1 cellular context compared by ENCODE assay signal in the genomic region with DNA sequence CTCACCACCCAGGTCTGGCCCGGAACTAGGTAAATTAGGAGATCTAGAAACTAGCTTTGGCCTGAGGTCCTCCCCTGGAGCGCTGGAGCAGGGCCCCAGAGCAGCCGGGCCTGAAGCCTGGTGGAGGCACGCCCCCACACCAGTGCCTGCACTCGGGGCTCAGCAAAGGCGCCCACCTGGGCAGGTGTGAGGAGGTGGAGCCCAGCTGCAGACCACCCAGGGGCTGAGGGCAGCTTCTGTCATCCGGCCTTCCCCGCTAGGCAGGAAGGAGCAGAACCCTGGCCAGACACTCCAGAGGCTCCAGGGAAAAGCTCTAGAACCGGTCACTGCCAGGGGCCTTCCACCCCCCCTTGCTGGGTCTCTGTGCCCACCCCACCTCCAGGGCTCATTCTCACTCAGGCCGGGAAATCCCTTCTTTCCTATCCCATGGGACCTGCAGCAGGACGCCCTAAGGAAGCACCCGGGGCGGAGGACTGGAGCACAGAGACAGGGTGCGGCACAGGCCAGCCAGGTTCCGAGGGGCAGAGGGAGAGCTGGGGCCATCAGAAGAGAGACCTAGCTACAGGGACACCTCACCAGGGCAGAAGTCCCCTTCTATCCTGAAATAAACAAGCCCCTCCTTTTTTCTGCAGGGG.
TF ChIP-seq lines count a peak whose summit lies in the region.

No MANE protein-coding gene starts in this region.

TF ChIP-seq in H1, 55 proteins besides CTCF, POLR2A, EP300 and RAD21:
- TF ChIP-seq, protein P1, sequence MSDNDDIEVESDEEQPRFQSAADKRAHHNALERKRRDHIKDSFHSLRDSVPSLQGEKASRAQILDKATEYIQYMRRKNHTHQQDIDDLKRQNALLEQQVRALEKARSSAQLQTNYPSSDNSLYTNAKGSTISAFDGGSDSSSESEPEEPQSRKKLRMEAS (IDR thresholded peaks at IDR 0.05) = no peak
- TF ChIP-seq SUZ12 (IDR thresholded peaks at IDR 0.05; ENCODE audit: low read length) (no peak), SP1 (IDR thresholded peaks at IDR 0.05; ENCODE audit: low read depth, low read length) (no peak), SAP30 (IDR thresholded peaks at IDR 0.05; ENCODE audit: insufficient read depth, insufficient replicate concordance, low read length) (no peak), ZNF274 (IDR thresholded peaks at IDR 0.05; ENCODE audit: borderline replicate concordance, extremely low read depth, low read length) (no peak), SIRT6 (IDR thresholded peaks at IDR 0.05; ENCODE audit: low read length) (no peak), TCF12 (IDR thresholded peaks at IDR 0.05; ENCODE audit: low read depth, low read length) (no peak)
- TF ChIP-seq, protein P2, sequence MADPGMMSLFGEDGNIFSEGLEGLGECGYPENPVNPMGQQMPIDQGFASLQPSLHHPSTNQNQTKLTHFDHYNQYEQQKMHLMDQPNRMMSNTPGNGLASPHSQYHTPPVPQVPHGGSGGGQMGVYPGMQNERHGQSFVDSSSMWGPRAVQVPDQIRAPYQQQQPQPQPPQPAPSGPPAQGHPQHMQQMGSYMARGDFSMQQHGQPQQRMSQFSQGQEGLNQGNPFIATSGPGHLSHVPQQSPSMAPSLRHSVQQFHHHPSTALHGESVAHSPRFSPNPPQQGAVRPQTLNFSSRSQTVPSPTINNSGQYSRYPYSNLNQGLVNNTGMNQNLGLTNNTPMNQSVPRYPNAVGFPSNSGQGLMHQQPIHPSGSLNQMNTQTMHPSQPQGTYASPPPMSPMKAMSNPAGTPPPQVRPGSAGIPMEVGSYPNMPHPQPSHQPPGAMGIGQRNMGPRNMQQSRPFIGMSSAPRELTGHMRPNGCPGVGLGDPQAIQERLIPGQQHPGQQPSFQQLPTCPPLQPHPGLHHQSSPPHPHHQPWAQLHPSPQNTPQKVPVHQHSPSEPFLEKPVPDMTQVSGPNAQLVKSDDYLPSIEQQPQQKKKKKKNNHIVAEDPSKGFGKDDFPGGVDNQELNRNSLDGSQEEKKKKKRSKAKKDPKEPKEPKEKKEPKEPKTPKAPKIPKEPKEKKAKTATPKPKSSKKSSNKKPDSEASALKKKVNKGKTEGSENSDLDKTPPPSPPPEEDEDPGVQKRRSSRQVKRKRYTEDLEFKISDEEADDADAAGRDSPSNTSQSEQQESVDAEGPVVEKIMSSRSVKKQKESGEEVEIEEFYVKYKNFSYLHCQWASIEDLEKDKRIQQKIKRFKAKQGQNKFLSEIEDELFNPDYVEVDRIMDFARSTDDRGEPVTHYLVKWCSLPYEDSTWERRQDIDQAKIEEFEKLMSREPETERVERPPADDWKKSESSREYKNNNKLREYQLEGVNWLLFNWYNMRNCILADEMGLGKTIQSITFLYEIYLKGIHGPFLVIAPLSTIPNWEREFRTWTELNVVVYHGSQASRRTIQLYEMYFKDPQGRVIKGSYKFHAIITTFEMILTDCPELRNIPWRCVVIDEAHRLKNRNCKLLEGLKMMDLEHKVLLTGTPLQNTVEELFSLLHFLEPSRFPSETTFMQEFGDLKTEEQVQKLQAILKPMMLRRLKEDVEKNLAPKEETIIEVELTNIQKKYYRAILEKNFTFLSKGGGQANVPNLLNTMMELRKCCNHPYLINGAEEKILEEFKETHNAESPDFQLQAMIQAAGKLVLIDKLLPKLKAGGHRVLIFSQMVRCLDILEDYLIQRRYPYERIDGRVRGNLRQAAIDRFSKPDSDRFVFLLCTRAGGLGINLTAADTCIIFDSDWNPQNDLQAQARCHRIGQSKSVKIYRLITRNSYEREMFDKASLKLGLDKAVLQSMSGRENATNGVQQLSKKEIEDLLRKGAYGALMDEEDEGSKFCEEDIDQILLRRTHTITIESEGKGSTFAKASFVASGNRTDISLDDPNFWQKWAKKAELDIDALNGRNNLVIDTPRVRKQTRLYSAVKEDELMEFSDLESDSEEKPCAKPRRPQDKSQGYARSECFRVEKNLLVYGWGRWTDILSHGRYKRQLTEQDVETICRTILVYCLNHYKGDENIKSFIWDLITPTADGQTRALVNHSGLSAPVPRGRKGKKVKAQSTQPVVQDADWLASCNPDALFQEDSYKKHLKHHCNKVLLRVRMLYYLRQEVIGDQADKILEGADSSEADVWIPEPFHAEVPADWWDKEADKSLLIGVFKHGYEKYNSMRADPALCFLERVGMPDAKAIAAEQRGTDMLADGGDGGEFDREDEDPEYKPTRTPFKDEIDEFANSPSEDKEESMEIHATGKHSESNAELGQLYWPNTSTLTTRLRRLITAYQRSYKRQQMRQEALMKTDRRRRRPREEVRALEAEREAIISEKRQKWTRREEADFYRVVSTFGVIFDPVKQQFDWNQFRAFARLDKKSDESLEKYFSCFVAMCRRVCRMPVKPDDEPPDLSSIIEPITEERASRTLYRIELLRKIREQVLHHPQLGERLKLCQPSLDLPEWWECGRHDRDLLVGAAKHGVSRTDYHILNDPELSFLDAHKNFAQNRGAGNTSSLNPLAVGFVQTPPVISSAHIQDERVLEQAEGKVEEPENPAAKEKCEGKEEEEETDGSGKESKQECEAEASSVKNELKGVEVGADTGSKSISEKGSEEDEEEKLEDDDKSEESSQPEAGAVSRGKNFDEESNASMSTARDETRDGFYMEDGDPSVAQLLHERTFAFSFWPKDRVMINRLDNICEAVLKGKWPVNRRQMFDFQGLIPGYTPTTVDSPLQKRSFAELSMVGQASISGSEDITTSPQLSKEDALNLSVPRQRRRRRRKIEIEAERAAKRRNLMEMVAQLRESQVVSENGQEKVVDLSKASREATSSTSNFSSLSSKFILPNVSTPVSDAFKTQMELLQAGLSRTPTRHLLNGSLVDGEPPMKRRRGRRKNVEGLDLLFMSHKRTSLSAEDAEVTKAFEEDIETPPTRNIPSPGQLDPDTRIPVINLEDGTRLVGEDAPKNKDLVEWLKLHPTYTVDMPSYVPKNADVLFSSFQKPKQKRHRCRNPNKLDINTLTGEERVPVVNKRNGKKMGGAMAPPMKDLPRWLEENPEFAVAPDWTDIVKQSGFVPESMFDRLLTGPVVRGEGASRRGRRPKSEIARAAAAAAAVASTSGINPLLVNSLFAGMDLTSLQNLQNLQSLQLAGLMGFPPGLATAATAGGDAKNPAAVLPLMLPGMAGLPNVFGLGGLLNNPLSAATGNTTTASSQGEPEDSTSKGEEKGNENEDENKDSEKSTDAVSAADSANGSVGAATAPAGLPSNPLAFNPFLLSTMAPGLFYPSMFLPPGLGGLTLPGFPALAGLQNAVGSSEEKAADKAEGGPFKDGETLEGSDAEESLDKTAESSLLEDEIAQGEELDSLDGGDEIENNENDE (IDR thresholded peaks at IDR 0.05; ENCODE audit: insufficient replicate concordance, low read length) = no peak
